In genomic region chr3:44624696-44625528, GRCh38 we compare ENCODE assay signal across 8 cellular contexts. TPM values are rescaled to one million over a fixed set of nuclear protein-coding genes. Genes with fewer than 3 reads are reported as not detected.
DNase-seq lines count a peak whose midpoint lies in the region; ATAC-seq and TF ChIP-seq lines count a peak whose summit lies in the region.

ZNF197 (plus strand) TSS chr3:44625036; CDS start chr3:44629155, 4,119 bp downstream.

- H3K9me3 ChIP-seq in left ventricle myocardium inferior (replicated peaks) (no peaks in the 10 kb centered on the region), upper lobe of right lung (no peaks in the 10 kb centered on the region)

- peak; percentile 75 for DNase-seq in GM10266 (ENCODE audit: extremely low spot score)
- peak; percentile 87 for DNase-seq in HFF-Myc (ENCODE audit: extremely low read depth, low read depth)
- DNase-seq in NCI-H1092 (lab: John Stamatoyannopoulos, UW), result peak; percentile 83
- peak; percentile 53 to 84 for DNase-seq in SW 1271 (lab: John Stamatoyannopoulos, UW)
- peak; percentile 86 for DNase-seq in left ventricle myocardium inferior
- DNase-seq in posterior vena cava (ENCODE audit: low spot score), result peak; percentile 95
- peak; percentile 91 for DNase-seq in upper lobe of right lung

- TF ChIP-seq CTCF in GM10266 (IDR thresholded peaks at IDR 0.05; ENCODE audit: control insufficient read depth, insufficient read depth, low read depth, missing control alignments) (peak; percentile 24), HFF-Myc (IDR thresholded peaks at IDR 0.05; ENCODE audit: low read depth, low read length, missing control alignments) (no peak), left ventricle myocardium inferior (IDR thresholded peaks at IDR 0.05; ENCODE audit: borderline replicate concordance) (peak; percentile 32), upper lobe of right lung (IDR thresholded peaks at IDR 0.05) (no peak)

- intact Hi-C loops in left ventricle myocardium inferior (cut with micrococcal nuclease), result no loop called here
- intact Hi-C loops in posterior vena cava (cut with DNase I), result loop anchor here in 1 of 2 donors (10.0 kb wide), 1 partner anchor 70 kb away; the partner anchor contains the start of gene ZKSCAN7
- intact Hi-C loops in upper lobe of right lung (cut with DNase I), result no loop called here

- no peaks in the 10 kb centered on the region for H3K27me3 ChIP-seq in left ventricle myocardium inferior (ENCODE audit: low read depth)
- no peaks in the 10 kb centered on the region for H3K27me3 ChIP-seq in upper lobe of right lung

- H3K27ac ChIP-seq in adipose tissue (ENCODE audit: low read depth, low read length) (peak within 1 kb of the TSS; percentile 55), left ventricle myocardium inferior (replicated peaks) (peak within 1 kb of the TSS; percentile 92), upper lobe of right lung (peak within 1 kb of the TSS; percentile 90)

- WGBS in adipose tissue, 3 donors, result 0 to 1% (median 0%) methylated on average over 39 to 50 of the region's 50 CpGs

- peaks cover 48% of the 10 kb centered on the region for H3K4me1 ChIP-seq in left ventricle myocardium inferior
- peaks cover 12% of the 10 kb centered on the region for H3K4me1 ChIP-seq in upper lobe of right lung

- peak; percentile 99 for ATAC-seq in upper lobe of right lung

- H3K36me3 ChIP-seq in left ventricle myocardium inferior (peaks cover 8% of the 10 kb centered on the region), upper lobe of right lung (peaks cover 3% of the 10 kb centered on the region)

- H3K4me3 ChIP-seq in HFF-Myc (replicated peaks; ENCODE audit: low read depth, low read length), result peak within 1 kb of the TSS; percentile 68
- peak within 1 kb of the TSS; percentile 81 for H3K4me3 ChIP-seq in left ventricle myocardium inferior
- H3K4me3 ChIP-seq in upper lobe of right lung, result peak within 1 kb of the TSS; percentile 93

RNA-seq across cellular contexts. Expression of gene ZNF197, which starts in this region (rescaled TPM):
- 1 to 10 TPM; 4.9 to 9.0 (median 5.2) TPM for polyA plus RNA-seq in adipose tissue
- total RNA-seq in left ventricle myocardium inferior (11.6 TPM), posterior vena cava (10 to 100 TPM; 14.0 to 14.3 TPM), upper lobe of right lung (14.2 TPM)

Comparison
In these comparisons a context has a peak if more than half of its experiments do, and no peak if none do; other contexts are left out.
1. Peak in every context shown above with its lines: DNase-seq, ATAC-seq, H3K4me3 ChIP-seq and H3K27ac ChIP-seq.
2. CTCF ChIP-seq: peak in GM10266 (single experiment) and left ventricle myocardium inferior (single experiment); none in HFF-Myc (single experiment) and upper lobe of right lung (single experiment).